Comparison of ENCODE assay signal across 1 cellular context in the genomic region with DNA sequence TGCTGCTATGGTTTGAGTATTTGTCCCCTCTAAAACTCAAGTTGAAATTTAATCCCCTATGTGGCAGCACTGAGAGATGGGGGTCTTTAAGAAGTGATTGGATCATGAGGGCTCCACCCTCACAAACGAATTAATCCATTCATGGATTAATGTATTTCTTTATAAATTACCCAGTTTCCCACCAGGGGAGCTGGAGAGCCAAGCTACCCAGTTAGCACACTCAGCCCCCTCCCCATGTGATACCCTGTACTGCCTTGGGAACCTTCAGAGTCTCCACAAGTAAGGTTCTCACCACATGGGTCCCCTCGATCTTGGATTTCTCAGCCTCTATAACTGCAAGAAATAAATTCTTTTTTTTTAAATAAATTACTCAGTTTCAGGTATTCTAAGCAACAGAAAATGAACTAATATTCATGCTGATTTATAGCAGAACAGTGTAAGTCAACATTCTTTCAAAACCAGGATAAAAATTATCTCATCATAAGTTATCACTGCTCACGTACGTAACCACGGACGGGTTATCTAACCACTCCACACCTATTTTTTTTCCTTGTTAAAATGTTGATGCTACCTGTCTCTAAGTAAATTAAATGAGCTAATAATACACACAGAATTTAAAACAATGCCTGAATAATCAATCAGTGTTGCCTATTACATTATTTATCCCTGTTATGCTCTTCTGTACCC.
TF ChIP-seq lines count a peak whose summit lies in the region.

No MANE protein-coding gene starts in this region.

TF ChIP-seq in HepG2, 621 proteins besides CTCF, POLR2A, EP300 and RAD21:
- TF ChIP-seq SALL2 (CRISPR knock-in tag; IDR thresholded peaks at IDR 0.05) (no peak), POLR2AphosphoS2 (IDR thresholded peaks at IDR 0.05; ENCODE audit: low read depth, low read length) (no peak), ZNF367 (CRISPR knock-in tag; IDR thresholded peaks at IDR 0.05; ENCODE audit: borderline replicate concordance) (no peak), ZNF615 (CRISPR knock-in tag; IDR thresholded peaks at IDR 0.05; ENCODE audit: borderline replicate concordance) (no peak)
- TF ChIP-seq, protein P1, sequence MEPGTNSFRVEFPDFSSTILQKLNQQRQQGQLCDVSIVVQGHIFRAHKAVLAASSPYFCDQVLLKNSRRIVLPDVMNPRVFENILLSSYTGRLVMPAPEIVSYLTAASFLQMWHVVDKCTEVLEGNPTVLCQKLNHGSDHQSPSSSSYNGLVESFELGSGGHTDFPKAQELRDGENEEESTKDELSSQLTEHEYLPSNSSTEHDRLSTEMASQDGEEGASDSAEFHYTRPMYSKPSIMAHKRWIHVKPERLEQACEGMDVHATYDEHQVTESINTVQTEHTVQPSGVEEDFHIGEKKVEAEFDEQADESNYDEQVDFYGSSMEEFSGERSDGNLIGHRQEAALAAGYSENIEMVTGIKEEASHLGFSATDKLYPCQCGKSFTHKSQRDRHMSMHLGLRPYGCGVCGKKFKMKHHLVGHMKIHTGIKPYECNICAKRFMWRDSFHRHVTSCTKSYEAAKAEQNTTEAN (CRISPR knock-in tag; conservative IDR thresholded peaks at IDR 0.05): no peak
- TF ChIP-seq, protein P2, sequence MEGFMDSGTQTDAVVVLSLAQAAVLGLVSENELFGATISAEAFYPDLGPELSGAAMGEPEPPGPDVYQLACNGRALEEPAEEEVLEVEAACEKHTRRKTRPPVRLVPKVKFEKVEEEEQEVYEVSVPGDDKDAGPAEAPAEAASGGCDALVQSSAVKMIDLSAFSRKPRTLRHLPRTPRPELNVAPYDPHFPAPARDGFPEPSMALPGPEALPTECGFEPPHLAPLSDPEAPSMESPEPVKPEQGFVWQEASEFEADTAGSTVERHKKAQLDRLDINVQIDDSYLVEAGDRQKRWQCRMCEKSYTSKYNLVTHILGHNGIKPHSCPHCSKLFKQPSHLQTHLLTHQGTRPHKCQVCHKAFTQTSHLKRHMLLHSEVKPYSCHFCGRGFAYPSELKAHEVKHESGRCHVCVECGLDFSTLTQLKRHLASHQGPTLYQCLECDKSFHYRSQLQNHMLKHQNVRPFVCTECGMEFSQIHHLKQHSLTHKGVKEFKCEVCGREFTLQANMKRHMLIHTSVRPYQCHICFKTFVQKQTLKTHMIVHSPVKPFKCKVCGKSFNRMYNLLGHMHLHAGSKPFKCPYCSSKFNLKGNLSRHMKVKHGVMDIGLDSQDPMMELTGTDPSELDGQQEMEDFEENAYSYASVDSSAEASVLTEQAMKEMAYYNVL (CRISPR knock-in tag; IDR thresholded peaks at IDR 0.05; ENCODE audit: borderline replicate concordance): no peak
